In the genomic region with DNA sequence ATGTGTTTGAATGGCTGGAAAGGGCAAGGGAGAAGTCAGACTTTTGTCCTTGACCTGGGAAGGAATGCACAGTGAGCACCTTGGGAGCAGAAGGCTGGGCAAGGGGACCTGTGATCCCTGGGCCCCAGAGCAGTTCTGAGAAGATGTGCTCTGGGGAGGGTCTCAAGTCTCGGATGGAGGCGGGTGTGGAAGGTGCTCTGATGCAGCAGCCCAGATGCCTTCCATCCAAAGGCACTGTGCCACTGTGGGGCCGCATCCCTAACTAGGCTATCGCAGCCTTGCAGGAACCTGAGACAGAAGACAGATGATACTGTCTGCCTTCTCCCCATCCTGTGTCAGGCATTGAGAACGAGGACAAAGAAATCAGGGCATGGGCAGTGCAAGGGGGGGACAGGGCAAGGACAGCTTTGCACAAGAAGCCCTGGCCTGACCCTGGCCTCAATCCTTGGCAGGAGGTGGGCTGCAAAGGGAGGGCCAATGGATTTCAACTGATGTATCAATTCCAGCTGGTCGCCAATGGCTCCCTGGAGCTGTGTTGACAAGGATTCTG, we compare ENCODE assay signal across 8 cellular contexts.
"Had no signal": no experiment of that assay in that cellular context is flagged by ENCODE, and none has a peak within 500 bp of the region (broad histone marks: within the 10 kb centered on the region; RNA-seq: fewer than 3 reads in every experiment).

No MANE protein-coding gene starts in this region.

- H3K27me3 ChIP-seq: dorsolateral prefrontal cortex, tibial artery had no signal

- ATAC-seq: esophagus mucosa had no signal

- H3K4me3 ChIP-seq: dorsolateral prefrontal cortex, tibial artery had no signal

- H3K9me3 ChIP-seq: tibial artery had no signal

- H3K36me3 ChIP-seq: tibial artery had no signal

- H3K27ac ChIP-seq: dorsolateral prefrontal cortex, tibial artery had no signal

- DNase-seq: activated CD4-positive, alpha-beta T cell treated with anti-CD3 and anti-CD28 coated beads, Interleukin-2, amount 50 U/mL, for 1 hour; activated CD4-positive, CD25-positive, alpha-beta regulatory T cell; activated naive CD4-positive, alpha-beta T cell treated with anti-CD3 and anti-CD28 coated beads, Interleukin-2, amount 50 U/mL, for 16 hours; left colon; mammary epithelial cell; tibial artery had no signal
